ENCODE assay signal across 9 cellular contexts in genomic region chr1:235841938-235842545, GRCh38.
A peak's percentile ranks its signal among the peaks of the same experiment; 100 is the strongest.
DNase-seq lines count a peak whose midpoint lies in the region; ATAC-seq lines count a peak whose summit lies in the region.
"Had no signal": no experiment of that assay in that cellular context is flagged by ENCODE, and none has a peak within 500 bp of the region (broad histone marks: within the 10 kb centered on the region; RNA-seq: fewer than 3 reads in every experiment).

No MANE protein-coding gene starts in this region.

- ATAC-seq in GM21717 (IDR thresholded peaks at IDR 0.05; ENCODE audit: unreplicated experiment) = peak; percentile 77
- peak; percentile 83 for ATAC-seq in HG03565 (IDR thresholded peaks at IDR 0.05; ENCODE audit: unreplicated experiment)
- ATAC-seq in HG03442 (IDR thresholded peaks at IDR 0.05; ENCODE audit: unreplicated experiment) = no peak

- DNase-seq in NOMO-1 (lab: John Stamatoyannopoulos, UW; ENCODE audit: unreplicated experiment in 2 of 2) (peak; percentile 36 to 71), NOMO-1 treated with dmso at 0.1 percent for 144 hours (lab: John Stamatoyannopoulos, UW; ENCODE audit: unreplicated experiment) (no peak), pons (ENCODE audit: low spot score) (peak; percentile 45), kidney glomerular epithelial cell (lab: John Stamatoyannopoulos, UW) (no peak), GM03348 (ENCODE audit: low spot score) (no peak)
- DNase-seq: NCI-H2227 treated with DMSO at 0.1 percent for 48 hours had no signal

Comparison
In these comparisons a context has a peak if more than half of its experiments do, and no peak if none do; other contexts are left out.
1. DNase-seq: peak in NOMO-1 (2 of 2) and pons (single experiment); none in NOMO-1 treated with dmso at 0.1 percent for 144 hours (single experiment), kidney glomerular epithelial cell (single experiment) and GM03348 (single experiment).